13 cellular contexts compared by ENCODE assay signal in genomic region chr17:17860761-17861107, GRCh38. TPM values are rescaled to one million over a fixed set of nuclear protein-coding genes. Genes with fewer than 3 reads are reported as not detected.
DNase-seq lines count a peak whose midpoint lies in the region; ATAC-seq and TF ChIP-seq lines count a peak whose summit lies in the region.
"Had no signal": no experiment of that assay in that cellular context is flagged by ENCODE, and none has a peak within 500 bp of the region (broad histone marks: within the 10 kb centered on the region; RNA-seq: fewer than 3 reads in every experiment).

No MANE protein-coding gene starts in this region.

- H3K36me3 ChIP-seq in thyroid gland (peaks cover 0 to 9% of the 10 kb centered on the region in 2 donors), aorta (ENCODE audit: control insufficient read depth in 1 of 2, insufficient read depth in 2 of 2, low read length in 1 of 2) (no peaks in the 10 kb centered on the region)
- H3K36me3 ChIP-seq in CD4-positive, alpha-beta memory T cell (ENCODE audit: insufficient read depth, low read length) = no peaks in the 10 kb centered on the region
- H3K36me3 ChIP-seq: uterus had no signal

- CTCF ChIA-PET in CD4-positive, alpha-beta memory T cell (lab: Charles Lee; ENCODE audit: partially characterized antibody) = interaction anchor here (1.0 to 17.6 kb wide), 12 partner anchors 8 to 181 kb away, joined by 3 to 234 read pairs (median 6); partner anchors contain the start of genes RAI1 and SREBF1

- peak overlapping the region; percentile 3; the same call in 1 of the 2 replicates for H3K27ac Mint-ChIP-seq in HFFc6
- peak overlapping the region in 2 of 7 donors; percentile 29 to 75 for H3K27ac Mint-ChIP-seq in CD4-positive, alpha-beta memory T cell
- H3K27ac Mint-ChIP-seq: activated naive CD8-positive, alpha-beta T cell; CD4-positive, alpha-beta T cell had no signal

- H3K9me3 ChIP-seq in thyroid gland (no peaks in the 10 kb centered on the region), aorta (ENCODE audit: control insufficient read depth, low read length) (no peaks in the 10 kb centered on the region)
- no peaks in the 10 kb centered on the region for H3K9me3 ChIP-seq in CD4-positive, alpha-beta memory T cell (ENCODE audit: control insufficient read depth in 1 of 2, low read length in 2 of 2)
- H3K9me3 ChIP-seq: uterus had no signal

- no peak overlapping the region for H3K4me3 Mint-ChIP-seq in HFFc6
- no peak overlapping the region for H3K4me3 Mint-ChIP-seq in CD4-positive, alpha-beta memory T cell
- H3K4me3 Mint-ChIP-seq: activated naive CD8-positive, alpha-beta T cell; CD4-positive, alpha-beta T cell; nephron had no signal

- DNase-seq in HFFc6 (no peak), SHP77 treated with DMSO at 0.1 percent for 48 hours (lab: John Stamatoyannopoulos, UW) (peak; percentile 19), thyroid gland (peak in 1 of 2 donors; percentile 48), SIG-M5 (lab: John Stamatoyannopoulos, UW) (no peak), aorta (no peak)
- no peak for DNase-seq in CD4-positive, alpha-beta memory T cell
- DNase-seq: NCI-H2029 treated with DMSO at 0.1 percent for 48 hours had no signal

- no peak for ATAC-seq in aorta (ENCODE audit: low FRiP score)

- H3K4me1 Mint-ChIP-seq in HFFc6 (ENCODE audit: low read depth) = no peaks in the 10 kb centered on the region
- H3K4me1 Mint-ChIP-seq in CD4-positive, alpha-beta memory T cell = peaks cover 11 to 41% (median 18%) of the 10 kb centered on the region in 4 donors

- H3K4me3 ChIP-seq in thyroid gland (replicated peaks in 1 of 3) (no peak overlapping the region), aorta (ENCODE audit: low read length in 2 of 2) (no peak overlapping the region)
- H3K4me3 ChIP-seq in CD4-positive, alpha-beta memory T cell (ENCODE audit: low read length in 2 of 2) = no peak overlapping the region
- H3K4me3 ChIP-seq: uterus had no signal

- intact Hi-C loops in thyroid gland (cut with DNase I) = loop anchor here (2.0 to 10.0 kb wide), 2 partner anchors 48 to 176 kb away; partner anchors contain the start of gene RAI1
- intact Hi-C loops in aorta (cut with DNase I) = loop anchor here (1.0 to 5.0 kb wide), 4 partner anchors 48 to 180 kb away; partner anchors contain the start of gene RAI1 (in 2 of the 2)
- intact Hi-C loops in CD4-positive, alpha-beta memory T cell (cut with micrococcal nuclease) = loop anchor here (1.0 to 2.0 kb wide), 4 partner anchors 20 to 179 kb away; partner anchors contain the start of gene RAI1

- POLR2A ChIA-PET in CD4-positive, alpha-beta memory T cell (lab: Charles Lee; ENCODE audit: partially characterized antibody) = interaction anchor here (1.0 kb wide), 2 partner anchors 11 to 24 kb away, joined by 5 read pairs; partner anchors contain the start of gene SREBF1

- H3K27me3 ChIP-seq in layer of hippocampus (ENCODE audit: control insufficient read depth, insufficient read depth, low read length) (no peaks in the 10 kb centered on the region), thyroid gland (no peaks in the 10 kb centered on the region), aorta (ENCODE audit: control insufficient read depth in 1 of 2, insufficient read depth in 2 of 2, low read length in 1 of 2) (no peaks in the 10 kb centered on the region)
- H3K27me3 ChIP-seq in CD4-positive, alpha-beta memory T cell (ENCODE audit: insufficient read depth, low read length) = no peaks in the 10 kb centered on the region
- H3K27me3 ChIP-seq: uterus had no signal

- peak overlapping the region; percentile 43 for H3K27ac ChIP-seq in layer of hippocampus (ENCODE audit: low read depth, low read length)
- peak overlapping the region in 2 of 3 donors; percentile 49 to 56 for H3K27ac ChIP-seq in thyroid gland
- H3K27ac ChIP-seq in aorta (ENCODE audit: low read depth in 1 of 2, low read length in 2 of 2) = no peak overlapping the region
- H3K27ac ChIP-seq in CD4-positive, alpha-beta memory T cell (ENCODE audit: low read depth, low read length) = no peak overlapping the region
- H3K27ac ChIP-seq: uterus, VCaP had no signal

- no peak for TF ChIP-seq POLR2A in thyroid gland (IDR thresholded peaks at IDR 0.05)

- peaks cover 5% of the 10 kb centered on the region for H3K36me3 Mint-ChIP-seq in HFFc6 (ENCODE audit: low read depth)
- peaks cover 0 to 2% of the 10 kb centered on the region in 2 donors for H3K36me3 Mint-ChIP-seq in CD4-positive, alpha-beta memory T cell

- no peak for TF ChIP-seq CTCF in HFFc6 (IDR thresholded peaks at IDR 0.05)
- TF ChIP-seq CTCF in thyroid gland (IDR thresholded peaks at IDR 0.05) = no peak

- peaks cover 2% of the 10 kb centered on the region; the same call in 1 of the 2 replicates for H3K27me3 Mint-ChIP-seq in HFFc6 (ENCODE audit: insufficient read depth)
- no peaks in the 10 kb centered on the region for H3K27me3 Mint-ChIP-seq in CD4-positive, alpha-beta memory T cell
- H3K27me3 Mint-ChIP-seq: activated naive CD8-positive, alpha-beta T cell; CD4-positive, alpha-beta T cell had no signal

- H3K9me3 Mint-ChIP-seq in HFFc6 = no peaks in the 10 kb centered on the region
- H3K9me3 Mint-ChIP-seq in CD4-positive, alpha-beta memory T cell = peaks cover 0 to 2% (median 0%) of the 10 kb centered on the region in 8 donors
- H3K9me3 Mint-ChIP-seq: CD4-positive, alpha-beta T cell; nephron had no signal

- WGBS in thyroid gland, 2 donors = 31 to 45% methylated on average over 3 to 5 of the region's 5 CpGs
- 76% methylated on average over 5 of the region's 5 CpGs for WGBS in aorta, 2 donors

- H3K4me1 ChIP-seq in thyroid gland (peaks cover 26 to 38% of the 10 kb centered on the region in 2 donors), aorta (ENCODE audit: control insufficient read depth in 1 of 2, insufficient read depth in 2 of 2, low read length in 2 of 2) (no peaks in the 10 kb centered on the region)
- H3K4me1 ChIP-seq in CD4-positive, alpha-beta memory T cell (ENCODE audit: insufficient read depth, low read length) = peaks cover 22% of the 10 kb centered on the region
- H3K4me1 ChIP-seq: uterus had no signal

RNA-seq across cellular contexts. Expression of gene SREBF1, which starts 23.9 kb away (rescaled TPM):
- total RNA-seq in HFFc6 (2021; fragmentation: NEBNext Ultra II Directional; extraction: Animal tissue kit (Norgen Biotek cat#: 25700)) = 10 to 100 TPM; 34.9 to 51.7 (median 40.5) TPM
- total RNA-seq in thyroid gland (10 to 100 TPM; 44.6 to 89.4 (median 63.0) TPM), aorta (100 to 1,000 TPM in 1 of 2 donors, 10 to 100 TPM in 1; 23.6 to 103 TPM)
- 10 to 100 TPM; 24.0 to 24.7 TPM for polyA plus RNA-seq in aorta
- total RNA-seq in CD4-positive, alpha-beta memory T cell = 10 to 100 TPM in 1 of 2 experiments, 1 to 10 TPM in 1; 10.0 to 11.7 TPM
- 10 to 100 TPM in 1 of 2 donors, 1 to 10 TPM in 1; 5.0 to 15.5 TPM for polyA plus RNA-seq in CD4-positive, alpha-beta memory T cell

Comparison
In these comparisons a context has a peak if more than half of its experiments do, and no peak if none do; other contexts are left out.
1. H3K27ac ChIP-seq: peak in layer of hippocampus (single experiment) and thyroid gland (2 of 3); none in aorta (0 of 2) and CD4-positive, alpha-beta memory T cell (single experiment).